In the genomic region with DNA sequence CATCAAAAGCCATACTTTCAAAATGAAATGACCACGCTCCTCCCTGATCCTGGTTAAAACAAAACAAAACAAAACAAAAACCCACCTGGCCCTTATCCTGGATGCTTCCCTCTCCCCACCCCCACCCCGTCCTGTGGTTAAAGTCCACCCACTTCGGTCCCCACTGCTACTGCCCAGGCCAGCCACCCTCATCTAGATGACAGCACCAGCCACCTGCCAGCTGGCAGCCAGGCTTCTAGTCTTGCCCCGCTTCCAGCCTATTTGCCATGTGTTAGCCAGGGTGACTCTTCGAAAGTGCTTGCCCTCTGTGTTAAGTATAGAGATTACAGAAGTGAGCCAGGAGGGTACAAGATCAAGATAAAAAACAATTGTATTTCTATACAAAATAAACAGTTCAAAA, we compare ENCODE assay signal across 22 cellular contexts. TPM values are rescaled to one million over a fixed set of nuclear protein-coding genes. Genes with fewer than 3 reads are reported as not detected.
DNase-seq lines count a peak whose midpoint lies in the region; ATAC-seq and TF ChIP-seq lines count a peak whose summit lies in the region.
"Had no signal": no experiment of that assay in that cellular context is flagged by ENCODE, and none has a peak within 500 bp of the region (broad histone marks: within the 10 kb centered on the region; RNA-seq: fewer than 3 reads in every experiment).

No MANE protein-coding gene starts in this region.

- peaks cover 36% of the 10 kb centered on the region for H3K27me3 Mint-ChIP-seq in activated T-cell treated with anti-CD3 and anti-CD28 coated beads, Interleukin-2, amount 50 U/mL, for 24 hours
- H3K27me3 Mint-ChIP-seq in activated T-cell treated with anti-CD3 and anti-CD28 coated beads, Interleukin-2, amount 50 U/mL, for 4 hours (ENCODE audit: low read depth), result peaks cover 27% of the 10 kb centered on the region

- peaks cover 5% of the 10 kb centered on the region for H3K36me3 Mint-ChIP-seq in activated T-cell treated with anti-CD3 and anti-CD28 coated beads, Interleukin-2, amount 50 U/mL, for 24 hours (ENCODE audit: low read depth)
- no peaks in the 10 kb centered on the region for H3K36me3 Mint-ChIP-seq in activated T-cell treated with anti-CD3 and anti-CD28 coated beads, Interleukin-2, amount 50 U/mL, for 4 hours (ENCODE audit: insufficient read depth)
- H3K36me3 Mint-ChIP-seq: naive B cell, WTC11 had no signal

- ATAC-seq in activated T-cell treated with anti-CD3 and anti-CD28 coated beads, Interleukin-2, amount 50 U/mL, for 4 hours, result no peak
- ATAC-seq in left lobe of liver, result peak; percentile 95
- ATAC-seq: HCT116 had no signal

- peaks cover 14% of the 10 kb centered on the region for H3K4me1 ChIP-seq in smooth muscle cell (ENCODE audit: low read depth)
- H3K4me1 ChIP-seq: breast epithelium had no signal

- no peak overlapping the region for H3K9ac ChIP-seq in smooth muscle cell (ENCODE audit: low read depth)

- no peak overlapping the region for H3K4me3 Mint-ChIP-seq in activated T-cell treated with anti-CD3 and anti-CD28 coated beads, Interleukin-2, amount 50 U/mL, for 24 hours
- H3K4me3 Mint-ChIP-seq in activated T-cell treated with anti-CD3 and anti-CD28 coated beads, Interleukin-2, amount 50 U/mL, for 4 hours, result no peak overlapping the region
- H3K4me3 Mint-ChIP-seq: activated CD4-positive, alpha-beta memory T cell treated with anti-CD3 and anti-CD28 coated beads, Interleukin-2, amount 10 ng/mL, durations not matched to agents 7 days and 5 days; naive B cell; T-helper 2 cell treated with Interferon-gamma antibody and Interleukin-4, amounts not matched to agents 5 μg/mL and 100 μg/mL, for 36 hours; WTC11 had no signal

- no peak overlapping the region for H3K4me3 ChIP-seq in smooth muscle cell
- H3K4me3 ChIP-seq: ovary, skin epidermis had no signal

- no peaks in the 10 kb centered on the region for H4K20me1 ChIP-seq in smooth muscle cell (ENCODE audit: low read depth)

- H3K79me2 ChIP-seq in smooth muscle cell (ENCODE audit: low read depth), result no peaks in the 10 kb centered on the region

- peak overlapping the region; percentile 11 for H3K27ac Mint-ChIP-seq in activated T-cell treated with anti-CD3 and anti-CD28 coated beads, Interleukin-2, amount 50 U/mL, for 24 hours
- H3K27ac Mint-ChIP-seq: activated CD4-positive, alpha-beta memory T cell treated with anti-CD3 and anti-CD28 coated beads, Interleukin-2, amount 10 ng/mL, durations not matched to agents 7 days and 5 days; dendritic cell treated with granulocyte-macrophage colony-stimulating factor and Interleukin-4, amounts not matched to agents 40 ng/mL and 50 ng/mL, for 4 days; T-helper 2 cell treated with Interferon-gamma antibody and Interleukin-4, amounts not matched to agents 5 μg/mL and 100 μg/mL, for 36 hours; WTC11 had no signal

- H3K27me3 ChIP-seq in smooth muscle cell (ENCODE audit: low read depth), result no peaks in the 10 kb centered on the region
- H3K27me3 ChIP-seq: breast epithelium, ovary, SJCRH30 had no signal

- peaks cover 9% of the 10 kb centered on the region for H3F3A ChIP-seq in smooth muscle cell (ENCODE audit: low read depth)

- H3K9me3 Mint-ChIP-seq in activated T-cell treated with anti-CD3 and anti-CD28 coated beads, Interleukin-2, amount 50 U/mL, for 24 hours, result no peaks in the 10 kb centered on the region
- H3K9me3 Mint-ChIP-seq in activated T-cell treated with anti-CD3 and anti-CD28 coated beads, Interleukin-2, amount 50 U/mL, for 4 hours, result no peaks in the 10 kb centered on the region
- H3K9me3 Mint-ChIP-seq: activated CD4-positive, alpha-beta memory T cell treated with anti-CD3 and anti-CD28 coated beads, Interleukin-2, amount 10 ng/mL, durations not matched to agents 7 days and 5 days; dendritic cell treated with granulocyte-macrophage colony-stimulating factor and Interleukin-4, amounts not matched to agents 40 ng/mL and 50 ng/mL, for 4 days; naive B cell; T-helper 2 cell treated with Interferon-gamma antibody and Interleukin-4, amounts not matched to agents 5 μg/mL and 100 μg/mL, for 36 hours had no signal

- no peaks in the 10 kb centered on the region for H3K9me3 ChIP-seq in smooth muscle cell (replicated peaks; ENCODE audit: low read depth)
- H3K9me3 ChIP-seq: breast epithelium, ovary, SJCRH30 had no signal

- TF ChIP-seq CTCF in smooth muscle cell (IDR thresholded peaks at IDR 0.05; ENCODE audit: borderline replicate concordance, insufficient read depth, poor library complexity, severe bottlenecking), result no peak

- H3K27ac ChIP-seq in smooth muscle cell (ENCODE audit: low read depth), result peak overlapping the region; percentile 53
- H3K27ac ChIP-seq: ovary, skin epidermis had no signal

- H3K4me2 ChIP-seq in smooth muscle cell, result no peak overlapping the region

- peaks cover 49% of the 10 kb centered on the region for H3K4me1 Mint-ChIP-seq in activated T-cell treated with anti-CD3 and anti-CD28 coated beads, Interleukin-2, amount 50 U/mL, for 24 hours (ENCODE audit: low read depth)
- peaks cover 20% of the 10 kb centered on the region for H3K4me1 Mint-ChIP-seq in activated T-cell treated with anti-CD3 and anti-CD28 coated beads, Interleukin-2, amount 50 U/mL, for 4 hours (ENCODE audit: low read depth)

- no peaks in the 10 kb centered on the region for H3K36me3 ChIP-seq in smooth muscle cell (ENCODE audit: low read depth)
- H3K36me3 ChIP-seq: breast epithelium, ovary, SJCRH30 had no signal

- 88% methylated on average over 5 of the region's 5 CpGs for WGBS in smooth muscle cell (ENCODE audit: low lambda C conversion rate)

- no peak overlapping the region for H2AFZ ChIP-seq in smooth muscle cell (ENCODE audit: low read depth)

- DNase-seq in activated T-cell treated with anti-CD3 and anti-CD28 coated beads, Interleukin-2, amount 50 U/mL, for 24 hours, result no peak
- DNase-seq in activated T-cell treated with anti-CD3 and anti-CD28 coated beads, Interleukin-2, amount 50 U/mL, for 4 hours, result no peak
- DNase-seq in SW480 (ENCODE audit: low spot score) (peak; percentile 71), left lobe of liver (ENCODE audit: low spot score) (peak; percentile 78), smooth muscle cell (lab: John Stamatoyannopoulos, UW; ENCODE audit: unreplicated experiment) (no peak), cerebellar cortex (ENCODE audit: low spot score) (no peak), NCI-H187 treated with DMSO at 0.1 percent for 48 hours (lab: John Stamatoyannopoulos, UW) (no peak)
- no peak for DNase-seq in stimulated activated CD4-positive, alpha-beta T cell treated with anti-CD3 and anti-CD28 coated beads, Interleukin-15, amount 100 ng/mL, for 24 hours
- DNase-seq: activated CD4-positive, alpha-beta memory T cell treated with anti-CD3 and anti-CD28 coated beads, Interleukin-2, amount 10 ng/mL, durations not matched to agents 7 days and 5 days; DND-41; hippocampal formation; naive B cell; NCI-H1417 treated with DMSO at 0.1 percent for 48 hours; NCI-H345 had no signal

RNA-seq across cellular contexts. Expression of gene NCS1, which starts 27.5 kb away (rescaled TPM):
- 10 to 100 TPM; 23.8 to 27.5 (median 24.1) TPM for total RNA-seq in activated T-cell treated with anti-CD3 and anti-CD28 coated beads, Interleukin-2, amount 50 U/mL, for 4 hours
- total RNA-seq in left lobe of liver (2.5 TPM), smooth muscle cell (28.0 and 39.8 TPM in 2 replicates)
- polyA plus RNA-seq in smooth muscle cell, result 49.7 and 59.3 TPM in 2 replicates

Comparison
In these comparisons a context has a peak if more than half of its experiments do, and no peak if none do; other contexts are left out.
1. DNase-seq: peak in SW480 (single experiment) and left lobe of liver (single experiment); none in activated T-cell treated with anti-CD3 and anti-CD28 coated beads, Interleukin-2, amount 50 U/mL, for 24 hours (single experiment), activated T-cell treated with anti-CD3 and anti-CD28 coated beads, Interleukin-2, amount 50 U/mL, for 4 hours (single experiment), smooth muscle cell (single experiment), cerebellar cortex (single experiment), stimulated activated CD4-positive, alpha-beta T cell treated with anti-CD3 and anti-CD28 coated beads, Interleukin-15, amount 100 ng/mL, for 24 hours (single experiment) and NCI-H187 treated with DMSO at 0.1 percent for 48 hours (single experiment).